8 cellular contexts compared by ENCODE assay signal in genomic region chr7:77696643-77697534, GRCh38. TPM values are rescaled to one million over a fixed set of nuclear protein-coding genes. Genes with fewer than 3 reads are reported as not detected.
A peak's percentile ranks its signal among the peaks of the same experiment; 100 is the strongest.
DNase-seq lines count a peak whose midpoint lies in the region; ATAC-seq lines count a peak whose summit lies in the region.

No MANE protein-coding gene starts in this region.

- peak overlapping the region; percentile 96 for H3K27ac Mint-ChIP-seq in stimulated activated effector memory CD8-positive, alpha-beta T cell treated with anti-CD3 and anti-CD28 coated beads, Interleukin-12 subunit alpha, Interleukin-12 subunit beta, amount 100 ng/mL, for 72 hours

- H3K36me3 ChIP-seq in BLaER1 (peaks cover 18% of the 10 kb centered on the region; the same call in 1 of the 2 replicates), NT2/D1 (ENCODE audit: insufficient read depth, insufficient read length, low read length) (no peaks in the 10 kb centered on the region), muscle layer of duodenum (ENCODE audit: control insufficient read depth in 1 of 2, insufficient read depth in 2 of 2, low read length in 2 of 2) (peaks cover 0 to 9% of the 10 kb centered on the region in 2 donors)

- H3K9me3 ChIP-seq in BLaER1 (no peaks in the 10 kb centered on the region; the same call in 1 of the 2 replicates), NT2/D1 (ENCODE audit: insufficient read depth, low read length) (no peaks in the 10 kb centered on the region), muscle layer of duodenum (ENCODE audit: control insufficient read depth in 1 of 2, low read length in 2 of 2) (no peaks in the 10 kb centered on the region)

- peak overlapping the region; percentile 98 for H3K9ac ChIP-seq in BLaER1
- H3K9ac ChIP-seq in NT2/D1 (ENCODE audit: insufficient read length, low read depth) = peak overlapping the region; percentile 94

- H3K4me1 ChIP-seq in BLaER1 = peaks cover 45% of the 10 kb centered on the region
- no peaks in the 10 kb centered on the region for H3K4me1 ChIP-seq in NT2/D1 (ENCODE audit: insufficient read depth, insufficient read length)
- peaks cover 13 to 39% of the 10 kb centered on the region in 2 donors for H3K4me1 ChIP-seq in muscle layer of duodenum (ENCODE audit: control insufficient read depth in 1 of 2, insufficient read depth in 2 of 2, low read length in 2 of 2)

- H4K20me1 ChIP-seq in BLaER1 = peaks cover 49% of the 10 kb centered on the region

- H3K36me3 Mint-ChIP-seq in stimulated activated effector memory CD8-positive, alpha-beta T cell treated with anti-CD3 and anti-CD28 coated beads, Interleukin-12 subunit alpha, Interleukin-12 subunit beta, amount 100 ng/mL, for 72 hours = peaks cover 36% of the 10 kb centered on the region

- peaks cover 60% of the 10 kb centered on the region for H3K4me1 Mint-ChIP-seq in stimulated activated effector memory CD8-positive, alpha-beta T cell treated with anti-CD3 and anti-CD28 coated beads, Interleukin-12 subunit alpha, Interleukin-12 subunit beta, amount 100 ng/mL, for 72 hours

- ATAC-seq in GM19372 (IDR thresholded peaks at IDR 0.05; ENCODE audit: low read depth, unreplicated experiment) (peak; percentile 25), HG03520 (IDR thresholded peaks at IDR 0.05; ENCODE audit: unreplicated experiment) (peak; percentile 8), esophagus mucosa (peak; percentile 56)
- peak; percentile 65 for ATAC-seq in stimulated activated effector memory CD8-positive, alpha-beta T cell treated with anti-CD3 and anti-CD28 coated beads, Interleukin-12 subunit alpha, Interleukin-12 subunit beta, amount 100 ng/mL, for 72 hours

- H3K27ac ChIP-seq in BLaER1 = peak overlapping the region; percentile 98
- peak overlapping the region; percentile 99 for H3K27ac ChIP-seq in muscle layer of duodenum (ENCODE audit: low read length)

- H3K9me3 Mint-ChIP-seq in stimulated activated effector memory CD8-positive, alpha-beta T cell treated with anti-CD3 and anti-CD28 coated beads, Interleukin-12 subunit alpha, Interleukin-12 subunit beta, amount 100 ng/mL, for 72 hours = no peaks in the 10 kb centered on the region

- DNase-seq in NT2/D1 (ENCODE audit: low read depth, low spot score) = peak; percentile 13
- DNase-seq in activated T-cell treated with anti-CD3 and anti-CD28 coated beads for 24 hours (ENCODE audit: low read depth) = peak; percentile 45
- DNase-seq in stimulated activated effector memory CD8-positive, alpha-beta T cell treated with anti-CD3 and anti-CD28 coated beads, Interleukin-12 subunit alpha, Interleukin-12 subunit beta, amount 100 ng/mL, for 72 hours (ENCODE audit: low spot score in 2 of 2) = peak; percentile 53 to 86

- H3K27me3 ChIP-seq in BLaER1 (no peaks in the 10 kb centered on the region), NT2/D1 (ENCODE audit: insufficient read depth, insufficient read length) (no peaks in the 10 kb centered on the region), muscle layer of duodenum (ENCODE audit: low read depth, low read length) (no peaks in the 10 kb centered on the region)

- H3K4me3 ChIP-seq in BLaER1 = peak overlapping the region; percentile 99
- peak overlapping the region; percentile 93 for H3K4me3 ChIP-seq in NT2/D1 (ENCODE audit: insufficient read length, low read depth)
- H3K4me3 ChIP-seq in muscle layer of duodenum (ENCODE audit: low read depth in 1 of 2, low read length in 2 of 2) = peak overlapping the region; percentile 92 to 100

- H3K4me3 Mint-ChIP-seq in stimulated activated effector memory CD8-positive, alpha-beta T cell treated with anti-CD3 and anti-CD28 coated beads, Interleukin-12 subunit alpha, Interleukin-12 subunit beta, amount 100 ng/mL, for 72 hours = peak overlapping the region; percentile 94

- H3K4me2 ChIP-seq in BLaER1 = peak overlapping the region; percentile 96

RNA-seq across cellular contexts. Expression of gene RSBN1L, which starts 0.6 kb away (rescaled TPM):
- total RNA-seq in esophagus mucosa = 9.9 TPM

Comparison
In these comparisons a context has a peak if more than half of its experiments do, and no peak if none do; other contexts are left out.
1. Peak in every context shown above with its lines: DNase-seq, ATAC-seq, H3K4me3 ChIP-seq and H3K27ac ChIP-seq.
2. ATAC-seq: peak in every context shown above with its lines; median percentile 65 in stimulated activated effector memory CD8-positive, alpha-beta T cell treated with anti-CD3 and anti-CD28 coated beads, Interleukin-12 subunit alpha, Interleukin-12 subunit beta, amount 100 ng/mL, for 72 hours; 56 in esophagus mucosa; 25 in GM19372; 8 in HG03520.
3. DNase-seq: peak in every context shown above with its lines; median percentile 70 in stimulated activated effector memory CD8-positive, alpha-beta T cell treated with anti-CD3 and anti-CD28 coated beads, Interleukin-12 subunit alpha, Interleukin-12 subunit beta, amount 100 ng/mL, for 72 hours; 45 in activated T-cell treated with anti-CD3 and anti-CD28 coated beads for 24 hours; 13 in NT2/D1.